Comparison of ENCODE assay signal across 8 cellular contexts in genomic region chr14:22766457-22767322, GRCh38. TPM values are rescaled to one million over a fixed set of nuclear protein-coding genes. Genes with fewer than 3 reads are reported as not detected.
DNase-seq lines count a peak whose midpoint lies in the region; ATAC-seq, FAIRE-seq and TF ChIP-seq lines count a peak whose summit lies in the region.

Gene OXA1L, plus strand, starts transcription at chr14:22766688. Its CDS starts 14 bp downstream, at chr14:22766702.

- peak within 1 kb of the TSS; percentile 76 for H3K27ac ChIP-seq in OCI-LY3 (ENCODE audit: low read length)
- peak within 1 kb of the TSS; percentile 84 for H3K27ac ChIP-seq in endothelial cell of umbilical vein (ENCODE audit: insufficient read depth, low read depth, low read length)

- POLR2A ChIA-PET in endothelial cell of umbilical vein (lab: Charles Lee): interaction anchor here (0.6 to 1.2 kb wide), 5 partner anchors 11 to 177 kb away, joined by 3 read pairs; partner anchors contain the start of gene DAD1

- H3K9ac ChIP-seq in OCI-LY3 (ENCODE audit: low read length): peak within 1 kb of the TSS; percentile 99
- H3K9ac ChIP-seq in endothelial cell of umbilical vein (replicated peaks; ENCODE audit: extremely low read depth, insufficient read depth, low read length): peak within 1 kb of the TSS; percentile 93

- intact Hi-C loops in endothelial cell of umbilical vein (cut with micrococcal nuclease): loop anchor here (1.0 to 5.0 kb wide), 9 partner anchors 26 to 209 kb away; partner anchors contain the start of gene DAD1

- H3K36me3 ChIP-seq in OCI-LY3 (replicated peaks; ENCODE audit: low read depth, low read length) (peaks cover 36% of the 10 kb centered on the region), endothelial cell of umbilical vein (ENCODE audit: control insufficient read depth in 2 of 2, extremely low read depth in 1 of 2, insufficient read depth in 2 of 2, low read length in 2 of 2) (peaks cover 19 to 28% of the 10 kb centered on the region in 2 experiments)

- peak; percentile 61 for ATAC-seq in GM21390 (IDR thresholded peaks at IDR 0.05; ENCODE audit: unreplicated experiment)

- H2AFZ ChIP-seq in OCI-LY3 (ENCODE audit: low read depth, low read length) (peak within 1 kb of the TSS; percentile 72; the same call in 1 of the 2 replicates), endothelial cell of umbilical vein (ENCODE audit: low read depth, low read length) (peak within 1 kb of the TSS; percentile 90)

- H3K4me3 ChIP-seq in OCI-LY3 (ENCODE audit: low read length) (peak within 1 kb of the TSS; percentile 91), endothelial cell of umbilical vein (replicated peaks in 1 of 3; ENCODE audit: insufficient read depth in 1 of 3, low read depth in 1 of 3, low read length in 3 of 3) (peak within 1 kb of the TSS; percentile 77 to 99 (median 92))

- CTCF ChIA-PET in endothelial cell of umbilical vein (lab: Charles Lee): interaction anchor here (1.0 to 3.0 kb wide), 21 partner anchors 14 to 238 kb away, joined by 3 to 49 read pairs (median 5); no protein-coding TSS in a partner anchor

- peak; percentile 97 for FAIRE-seq in endothelial cell of umbilical vein (lab: Jason Lieb, UNC)

- dilution Hi-C loops in endothelial cell of umbilical vein (cut with MboI; ENCODE audit: extremely low pct_ligation_motif_present, low sequenced_read_pairs): no loop called here

- peak; percentile 81 for TF ChIP-seq POLR2A in endothelial cell of umbilical vein (IDR thresholded peaks at IDR 0.05; ENCODE audit: low read depth, low read length)

- H3K79me2 ChIP-seq in OCI-LY3 (ENCODE audit: low read length) (peaks cover 34% of the 10 kb centered on the region), endothelial cell of umbilical vein (ENCODE audit: control insufficient read depth, insufficient read depth, low read length) (peaks cover 26% of the 10 kb centered on the region)

- H3K9me3 ChIP-seq in OCI-LY3 (ENCODE audit: insufficient read depth, low read length) (no peaks in the 10 kb centered on the region), endothelial cell of umbilical vein (replicated peaks; ENCODE audit: control insufficient read depth, insufficient read depth, low read length) (no peaks in the 10 kb centered on the region)

- TF ChIP-seq CTCF in OCI-LY3 (IDR thresholded peaks at IDR 0.05; ENCODE audit: low read depth, low read length) (no peak), endothelial cell of umbilical vein (IDR thresholded peaks at IDR 0.05; ENCODE audit: extremely low read depth in 1 of 2, insufficient read depth in 1 of 2, low read depth in 1 of 2, low read length in 2 of 2) (no peak)

- H3K9me1 ChIP-seq in endothelial cell of umbilical vein (replicated peaks; ENCODE audit: control insufficient read depth, extremely low read depth, insufficient read depth, low read length): no peaks in the 10 kb centered on the region

- H3K4me2 ChIP-seq in OCI-LY3 (ENCODE audit: low read length) (peak within 1 kb of the TSS; percentile 90), endothelial cell of umbilical vein (ENCODE audit: insufficient read depth, low read length) (peak within 1 kb of the TSS; percentile 96)

- H3K4me1 ChIP-seq in OCI-LY3 (ENCODE audit: low read length): peaks cover 14% of the 10 kb centered on the region
- peaks cover 24% of the 10 kb centered on the region for H3K4me1 ChIP-seq in endothelial cell of umbilical vein (ENCODE audit: control insufficient read depth, extremely low read depth, insufficient read depth, low read length)

- DNase-seq in COR-L47 (lab: John Stamatoyannopoulos, UW): peak; percentile 98
- peak; percentile 91 for DNase-seq in HuH-7 (ENCODE audit: low spot score)
- DNase-seq in activated CD8-positive, alpha-beta memory T cell treated with anti-CD3 and anti-CD28 coated beads, Interleukin-2, amount 50 U/mL, for 48 hours: peak; percentile 94
- peak; percentile 98 for DNase-seq in endothelial cell of umbilical vein (ENCODE audit: low read depth, low spot score)
- peak; percentile 96 for DNase-seq in midbrain (lab: John Stamatoyannopoulos, UW)
- peak; percentile 91 to 92 for DNase-seq in stimulated activated CD8-positive, alpha-beta memory T cell treated with anti-CD3 and anti-CD28 coated beads, Interleukin-2, amount 100 ng/mL, for 1 hour (ENCODE audit: low read depth in 2 of 2)

- H4K20me1 ChIP-seq in OCI-LY3 (ENCODE audit: insufficient read depth, low read length) (no peaks in the 10 kb centered on the region), endothelial cell of umbilical vein (replicated peaks; ENCODE audit: control insufficient read depth, extremely low read depth, insufficient read depth, low read length) (no peaks in the 10 kb centered on the region)

- H3K27me3 ChIP-seq in OCI-LY3 (ENCODE audit: low read depth, low read length) (no peaks in the 10 kb centered on the region), endothelial cell of umbilical vein (ENCODE audit: control insufficient read depth in 2 of 2, insufficient read depth in 2 of 2, low read length in 2 of 2) (no peaks in the 10 kb centered on the region)

- no TSS peak for BruUV-seq in endothelial cell of umbilical vein (replicated peaks; lab: Mats Ljungman, UMichigan)

TF ChIP-seq in endothelial cell of umbilical vein, 7 proteins besides CTCF, POLR2A, EP300 and RAD21:
- peak; percentile 39 for TF ChIP-seq MAX (IDR thresholded peaks at IDR 0.05; ENCODE audit: insufficient read depth, insufficient read length)
- no peak for TF ChIP-seq EZH2 (IDR thresholded peaks at IDR 0.05; ENCODE audit: borderline replicate concordance, low read depth, low read length, severe bottlenecking)
- TF ChIP-seq FOS (IDR thresholded peaks at IDR 0.05; ENCODE audit: borderline replicate concordance, insufficient read depth, low read length): no peak
- TF ChIP-seq JUN (IDR thresholded peaks at IDR 0.05; ENCODE audit: borderline replicate concordance, insufficient read depth, insufficient read length, low read depth): no peak
- no peak for TF ChIP-seq GATA2 (IDR thresholded peaks at IDR 0.05; ENCODE audit: insufficient read depth, insufficient read length, low read depth, low read length)
- peak; percentile 62 for TF ChIP-seq POLR2AphosphoS5 (IDR thresholded peaks at IDR 0.05; ENCODE audit: insufficient read depth, low read depth, low read length)

RNA-seq across cellular contexts. Expression of gene OXA1L, which starts in this region (rescaled TPM):
- total RNA-seq in endothelial cell of umbilical vein: 200 and 212 TPM in 2 replicates
- 294 and 328 TPM in 2 replicates for polyA plus RNA-seq in endothelial cell of umbilical vein
- 239 and 266 TPM in 2 replicates for polyA plus RNA-seq in endothelial cell of umbilical vein (2011; cell fraction: cytosol; rRNA removed)
- 693 and 713 TPM in 2 replicates for polyA plus RNA-seq in endothelial cell of umbilical vein (2011; cell fraction: nucleus; rRNA removed)
- polyA plus RNA-seq in endothelial cell of umbilical vein (2012): 174 and 186 TPM in 2 replicates
- 244 and 257 TPM in 2 replicates for polyA minus RNA-seq in endothelial cell of umbilical vein
- 122 TPM for polyA minus RNA-seq in endothelial cell of umbilical vein (2011; cell fraction: cytosol; rRNA and poly(A)+ RNA removed)
- polyA minus RNA-seq in endothelial cell of umbilical vein (2011; cell fraction: nucleus; rRNA and poly(A)+ RNA removed): 150 and 181 TPM in 2 replicates

Comparison
In these comparisons a context has a peak if more than half of its experiments do, and no peak if none do; other contexts are left out.
1. Peak in every context shown above with its lines: DNase-seq, ATAC-seq, H3K4me3 ChIP-seq and H3K27ac ChIP-seq.